In the genomic region with DNA sequence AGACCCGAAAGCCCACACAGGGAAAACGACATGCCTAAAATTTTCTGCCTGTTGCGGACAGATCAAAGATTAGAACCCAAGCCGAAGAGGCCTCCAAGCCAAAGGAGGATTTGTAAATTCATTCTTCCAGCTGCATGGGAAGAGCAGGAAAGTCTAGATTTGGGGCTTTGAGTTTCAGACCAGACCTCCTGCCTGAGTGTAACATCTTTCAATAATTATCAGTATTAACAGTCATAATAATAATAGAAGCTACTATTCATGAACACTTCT, we compare ENCODE assay signal across 14 cellular contexts. TPM values are rescaled to one million over a fixed set of nuclear protein-coding genes. Genes with fewer than 3 reads are reported as not detected.
DNase-seq lines count a peak whose midpoint lies in the region; ATAC-seq lines count a peak whose summit lies in the region.
"Had no signal": no experiment of that assay in that cellular context is flagged by ENCODE, and none has a peak within 500 bp of the region (broad histone marks: within the 10 kb centered on the region; RNA-seq: fewer than 3 reads in every experiment).

No MANE protein-coding gene starts in this region.

- H3K4me3 ChIP-seq in GM23248 (no peak overlapping the region), muscle layer of duodenum (ENCODE audit: low read depth in 1 of 2, low read length in 2 of 2) (peak overlapping the region in 1 of 2 donors; percentile 14), subcutaneous abdominal adipose tissue (ENCODE audit: low read depth in 1 of 5, low read length in 5 of 5) (no peak overlapping the region)

- ATAC-seq in T-helper 17 cell (no peak), GM18907 (IDR thresholded peaks at IDR 0.05; ENCODE audit: unreplicated experiment) (no peak)
- ATAC-seq: HepG2 had no signal

- no peaks in the 10 kb centered on the region for H3K36me3 Mint-ChIP-seq in T-helper 17 cell (ENCODE audit: low read depth)
- H3K36me3 Mint-ChIP-seq: activated naive CD8-positive, alpha-beta T cell treated with anti-CD3 and anti-CD28 coated beads, Interleukin-2, amount 10 ng/mL, durations not matched to agents 7 days and 5 days had no signal

- no peaks in the 10 kb centered on the region for H3K9me3 ChIP-seq in GM23248 (ENCODE audit: low read depth)
- H3K9me3 ChIP-seq in muscle layer of duodenum (ENCODE audit: control insufficient read depth in 1 of 2, low read length in 2 of 2), result no peaks in the 10 kb centered on the region
- H3K9me3 ChIP-seq in subcutaneous abdominal adipose tissue (ENCODE audit: control insufficient read depth in 5 of 5, low read length in 5 of 5), result no peaks in the 10 kb centered on the region
- no peaks in the 10 kb centered on the region for H3K9me3 ChIP-seq in T-helper 17 cell (ENCODE audit: control insufficient read depth, low read length, poor library complexity, severe bottlenecking)

- H4K20me1 ChIP-seq in GM23248 (ENCODE audit: insufficient read depth), result no peaks in the 10 kb centered on the region

- peak overlapping the region; percentile 22; the same call in 1 of the 2 replicates for H2AFZ ChIP-seq in GM23248

- peaks cover 35% of the 10 kb centered on the region for H3K27me3 Mint-ChIP-seq in T-helper 17 cell
- H3K27me3 Mint-ChIP-seq: activated naive CD8-positive, alpha-beta T cell treated with anti-CD3 and anti-CD28 coated beads, Interleukin-2, amount 10 ng/mL, durations not matched to agents 7 days and 5 days had no signal

- peaks cover 18% of the 10 kb centered on the region for H3K79me2 ChIP-seq in GM23248 (ENCODE audit: insufficient read depth)

- WGBS in GM23248 (ENCODE audit: low coverage in 1 of 2, low lambda C conversion rate in 2 of 2, missing lambda C conversion rate in 2 of 2), 2 experiments, result 73 to 78% methylated on average over 4 of the region's 4 CpGs

- no peak overlapping the region for H3K4me2 ChIP-seq in GM23248 (ENCODE audit: unreplicated experiment)

- H3K27ac ChIP-seq in GM23248 (peak overlapping the region; percentile 34), cingulate gyrus (ENCODE audit: low read depth, low read length) (peak overlapping the region; percentile 94), muscle layer of duodenum (ENCODE audit: low read length) (peak overlapping the region; percentile 19), subcutaneous abdominal adipose tissue (ENCODE audit: low read depth, low read length) (peak overlapping the region; percentile 95)

- DNase-seq in GM23248, result no peak
- DNase-seq in kidney tubule cell (ENCODE audit: low spot score), result no peak
- DNase-seq in stimulated activated CD4-positive, alpha-beta T cell treated with anti-CD3 and anti-CD28 coated beads, Interleukin-2, amount 100 ng/mL, for 48 hours, result no peak
- no peak for DNase-seq in T-helper 17 cell
- DNase-seq: activated naive CD8-positive, alpha-beta T cell treated with anti-CD3 and anti-CD28 coated beads, Interleukin-2, amount 10 ng/mL, durations not matched to agents 7 days and 5 days; foreskin melanocyte; NCI-H524 treated with DMSO at 0.1 percent for 48 hours; stimulated activated CD4-positive, alpha-beta T cell treated with anti-CD3 and anti-CD28 coated beads, Interleukin-4, amount 100 ng/mL, for 24 hours had no signal

- no peak overlapping the region for H3K4me3 Mint-ChIP-seq in T-helper 17 cell
- H3K4me3 Mint-ChIP-seq: activated naive CD8-positive, alpha-beta T cell treated with anti-CD3 and anti-CD28 coated beads, Interleukin-2, amount 10 ng/mL, durations not matched to agents 7 days and 5 days; nephron progenitor cell had no signal

- H3F3A ChIP-seq in GM23248 (ENCODE audit: insufficient read depth), result peaks cover 34% of the 10 kb centered on the region

- H3K27me3 ChIP-seq in GM23248 (replicated peaks; ENCODE audit: insufficient read depth) (no peaks in the 10 kb centered on the region), muscle layer of duodenum (ENCODE audit: low read depth, low read length) (no peaks in the 10 kb centered on the region), subcutaneous abdominal adipose tissue (ENCODE audit: control insufficient read depth in 5 of 5, insufficient read depth in 4 of 5, low read length in 5 of 5) (peaks cover 0 to 2% (median 0%) of the 10 kb centered on the region in 5 donors)

- H3K4me1 Mint-ChIP-seq in T-helper 17 cell, result no peaks in the 10 kb centered on the region
- H3K4me1 Mint-ChIP-seq: activated naive CD8-positive, alpha-beta T cell treated with anti-CD3 and anti-CD28 coated beads, Interleukin-2, amount 10 ng/mL, durations not matched to agents 7 days and 5 days had no signal

- in situ Hi-C loops in GM23248 (cut with MboI), result no loop called here

- H3K36me3 ChIP-seq in GM23248 (ENCODE audit: low read depth), result no peaks in the 10 kb centered on the region
- H3K36me3 ChIP-seq in muscle layer of duodenum (ENCODE audit: control insufficient read depth in 1 of 2, insufficient read depth in 2 of 2, low read length in 2 of 2), result peaks cover 0 to 5% of the 10 kb centered on the region in 2 donors
- no peaks in the 10 kb centered on the region for H3K36me3 ChIP-seq in subcutaneous abdominal adipose tissue (ENCODE audit: control insufficient read depth in 5 of 5, insufficient read depth in 5 of 5, low read length in 5 of 5)

- no peak overlapping the region for H3K27ac Mint-ChIP-seq in T-helper 17 cell
- H3K27ac Mint-ChIP-seq: activated naive CD8-positive, alpha-beta T cell treated with anti-CD3 and anti-CD28 coated beads, Interleukin-2, amount 10 ng/mL, durations not matched to agents 7 days and 5 days; nephron progenitor cell had no signal

- no peaks in the 10 kb centered on the region for H3K9me2 ChIP-seq in GM23248 (ENCODE audit: insufficient read depth)

- H3K9ac ChIP-seq in GM23248, result 0 out of 2 replicates have a peak overlapping the region, but pooled peaks have one; percentile 76
- no peak overlapping the region for H3K9ac ChIP-seq in subcutaneous abdominal adipose tissue (ENCODE audit: low read length in 5 of 5)

- H3K4me1 ChIP-seq in GM23248 (ENCODE audit: insufficient read depth), result peaks cover 36% of the 10 kb centered on the region
- H3K4me1 ChIP-seq in muscle layer of duodenum (ENCODE audit: control insufficient read depth in 1 of 2, insufficient read depth in 2 of 2, low read length in 2 of 2), result peaks cover 0 to 11% of the 10 kb centered on the region in 2 donors
- H3K4me1 ChIP-seq in subcutaneous abdominal adipose tissue (ENCODE audit: control insufficient read depth in 5 of 5, insufficient read depth in 5 of 5, low read length in 5 of 5), result peaks cover 3 to 54% (median 43%) of the 10 kb centered on the region in 5 donors

RNA-seq across cellular contexts. Expression of a gene that starts 1.7 kb away (rescaled TPM):
- 11.1 and 17.8 TPM in 2 replicates for total RNA-seq in GM23248 (2014; rRNA removed; shearing (Covaris generic))
- polyA plus RNA-seq in GM23248 (2016; fragmentation: Nextera tagmentation; extraction: Ambion mirVana), result 15.3 and 16.4 TPM in 2 replicates
- not detected for total RNA-seq in T-helper 17 cell
- total RNA-seq: activated naive CD8-positive, alpha-beta T cell treated with anti-CD3 and anti-CD28 coated beads, Interleukin-2, amount 10 ng/mL, durations not matched to agents 7 days and 5 days had no signal

Comparison
In these comparisons a context has a peak if more than half of its experiments do, and no peak if none do; other contexts are left out.
1. H3K27ac ChIP-seq: peak in every context shown above with its lines; median percentile 95 in subcutaneous abdominal adipose tissue; 94 in cingulate gyrus; 34 in GM23248; 19 in muscle layer of duodenum.
2. RNA of a gene that starts 1.7 kb away (total RNA-seq): 11.1 to 17.8 TPM in GM23248; not detected in T-helper 17 cell; every median in the first group is over 10 times any median in the second.